ENCODE assay signal across 2 cellular contexts in the genomic region with DNA sequence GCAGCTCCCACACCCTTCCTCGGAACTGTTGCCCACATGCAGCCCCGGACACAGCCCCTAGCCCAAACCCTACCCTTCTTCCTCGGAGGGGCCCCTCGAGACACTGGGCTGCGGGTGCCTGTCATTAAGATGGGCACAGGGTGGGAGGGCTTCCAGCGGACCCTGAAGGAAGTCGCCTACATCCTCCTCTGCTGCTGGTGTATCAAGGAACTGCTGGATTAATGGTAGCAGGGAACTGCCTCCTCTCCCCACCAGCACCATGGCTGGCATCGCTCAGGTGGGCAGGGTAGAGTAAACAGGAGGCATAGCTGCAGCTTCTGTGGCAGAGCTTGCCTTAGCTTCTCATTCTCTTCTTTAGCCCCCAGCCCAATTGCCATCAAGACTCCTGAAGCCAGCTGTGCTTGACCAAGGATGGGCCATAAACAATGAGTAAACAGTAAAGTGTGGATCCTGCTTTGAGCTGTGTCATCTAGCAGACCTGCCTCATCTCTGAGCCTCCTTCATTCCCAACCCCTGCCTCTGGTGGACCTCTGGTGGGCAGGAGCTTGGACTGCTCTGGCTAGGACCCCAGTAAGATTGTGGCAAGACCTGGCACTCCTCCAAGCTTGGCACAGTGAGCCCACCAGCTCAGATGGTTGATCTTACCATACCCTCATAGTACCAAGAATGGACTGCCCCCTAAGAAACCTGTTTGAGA.
TF ChIP-seq lines count a peak whose summit lies in the region.

LENEP (plus strand) TSS at position 15 of the 697 bp plus-strand sequence; CDS start at position 37, 22 bp downstream.

TF ChIP-seq in SK-N-SH, 30 proteins besides CTCF, POLR2A, EP300 and RAD21 (continued from another document):
- TF ChIP-seq, protein P1, sequence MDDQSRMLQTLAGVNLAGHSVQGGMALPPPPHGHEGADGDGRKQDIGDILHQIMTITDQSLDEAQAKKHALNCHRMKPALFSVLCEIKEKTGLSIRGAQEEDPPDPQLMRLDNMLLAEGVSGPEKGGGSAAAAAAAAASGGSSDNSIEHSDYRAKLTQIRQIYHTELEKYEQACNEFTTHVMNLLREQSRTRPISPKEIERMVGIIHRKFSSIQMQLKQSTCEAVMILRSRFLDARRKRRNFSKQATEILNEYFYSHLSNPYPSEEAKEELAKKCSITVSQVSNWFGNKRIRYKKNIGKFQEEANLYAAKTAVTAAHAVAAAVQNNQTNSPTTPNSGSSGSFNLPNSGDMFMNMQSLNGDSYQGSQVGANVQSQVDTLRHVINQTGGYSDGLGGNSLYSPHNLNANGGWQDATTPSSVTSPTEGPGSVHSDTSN (IDR thresholded peaks at IDR 0.05): no peak
- TF ChIP-seq POLR2AphosphoS5 (IDR thresholded peaks at IDR 0.05; ENCODE audit: low read depth, low read length): no peak
- TF ChIP-seq TCF12 (IDR thresholded peaks at IDR 0.05): no peak
- no peak for TF ChIP-seq USF1 (IDR thresholded peaks at IDR 0.05; ENCODE audit: borderline replicate concordance, low read depth)
- TF ChIP-seq MAX (IDR thresholded peaks at IDR 0.05; ENCODE audit: low read depth): no peak
TF ChIP-seq in SK-N-SH: peak in this region for 0.

TF ChIP-seq in SK-N-SH treated with all-trans-retinoic acid at 6 μM for 48 hours, 23 proteins besides CTCF, POLR2A, EP300 and RAD21 (continued from another document):
- TF ChIP-seq TSHZ2 (CRISPR knock-in tag; IDR thresholded peaks at IDR 0.05): no peak
- TF ChIP-seq GLIS3 (CRISPR knock-in tag; IDR thresholded peaks at IDR 0.05): no peak
- TF ChIP-seq, protein P2, sequence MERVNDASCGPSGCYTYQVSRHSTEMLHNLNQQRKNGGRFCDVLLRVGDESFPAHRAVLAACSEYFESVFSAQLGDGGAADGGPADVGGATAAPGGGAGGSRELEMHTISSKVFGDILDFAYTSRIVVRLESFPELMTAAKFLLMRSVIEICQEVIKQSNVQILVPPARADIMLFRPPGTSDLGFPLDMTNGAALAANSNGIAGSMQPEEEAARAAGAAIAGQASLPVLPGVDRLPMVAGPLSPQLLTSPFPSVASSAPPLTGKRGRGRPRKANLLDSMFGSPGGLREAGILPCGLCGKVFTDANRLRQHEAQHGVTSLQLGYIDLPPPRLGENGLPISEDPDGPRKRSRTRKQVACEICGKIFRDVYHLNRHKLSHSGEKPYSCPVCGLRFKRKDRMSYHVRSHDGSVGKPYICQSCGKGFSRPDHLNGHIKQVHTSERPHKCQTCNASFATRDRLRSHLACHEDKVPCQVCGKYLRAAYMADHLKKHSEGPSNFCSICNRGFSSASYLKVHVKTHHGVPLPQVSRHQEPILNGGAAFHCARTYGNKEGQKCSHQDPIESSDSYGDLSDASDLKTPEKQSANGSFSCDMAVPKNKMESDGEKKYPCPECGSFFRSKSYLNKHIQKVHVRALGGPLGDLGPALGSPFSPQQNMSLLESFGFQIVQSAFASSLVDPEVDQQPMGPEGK (CRISPR knock-in tag; IDR thresholded peaks at IDR 0.05; ENCODE audit: borderline replicate concordance): no peak
- no peak for TF ChIP-seq CSDC2 (CRISPR knock-in tag; IDR thresholded peaks at IDR 0.05)
- TF ChIP-seq PPARA (CRISPR knock-in tag; IDR thresholded peaks at IDR 0.05; ENCODE audit: borderline replicate concordance): no peak
- no peak for TF ChIP-seq TCF4 (CRISPR knock-in tag; IDR thresholded peaks at IDR 0.05; ENCODE audit: borderline replicate concordance)
- TF ChIP-seq BACH2 (CRISPR knock-in tag; IDR thresholded peaks at IDR 0.05; ENCODE audit: borderline replicate concordance): no peak
- no peak for TF ChIP-seq ZFP3 (CRISPR knock-in tag; IDR thresholded peaks at IDR 0.05)
- no peak for TF ChIP-seq SNAI2 (CRISPR knock-in tag; IDR thresholded peaks at IDR 0.05)
- no peak for TF ChIP-seq TOX (CRISPR knock-in tag; IDR thresholded peaks at IDR 0.05; ENCODE audit: borderline replicate concordance)
- TF ChIP-seq ZNF565 (CRISPR knock-in tag; conservative IDR thresholded peaks at IDR 0.05; ENCODE audit: low read depth): no peak
- TF ChIP-seq, protein P3, sequence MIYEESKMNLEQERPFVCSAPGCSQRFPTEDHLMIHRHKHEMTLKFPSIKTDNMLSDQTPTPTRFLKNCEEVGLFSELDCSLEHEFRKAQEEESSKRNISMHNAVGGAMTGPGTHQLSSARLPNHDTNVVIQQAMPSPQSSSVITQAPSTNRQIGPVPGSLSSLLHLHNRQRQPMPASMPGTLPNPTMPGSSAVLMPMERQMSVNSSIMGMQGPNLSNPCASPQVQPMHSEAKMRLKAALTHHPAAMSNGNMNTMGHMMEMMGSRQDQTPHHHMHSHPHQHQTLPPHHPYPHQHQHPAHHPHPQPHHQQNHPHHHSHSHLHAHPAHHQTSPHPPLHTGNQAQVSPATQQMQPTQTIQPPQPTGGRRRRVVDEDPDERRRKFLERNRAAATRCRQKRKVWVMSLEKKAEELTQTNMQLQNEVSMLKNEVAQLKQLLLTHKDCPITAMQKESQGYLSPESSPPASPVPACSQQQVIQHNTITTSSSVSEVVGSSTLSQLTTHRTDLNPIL (CRISPR knock-in tag; IDR thresholded peaks at IDR 0.05; ENCODE audit: low read depth): no peak
- TF ChIP-seq ESRRG (CRISPR knock-in tag; IDR thresholded peaks at IDR 0.05): no peak
